ENCODE assay signal across 16 cellular contexts in genomic region chr9:91845839-91846238, GRCh38.
"Had no signal": no experiment of that assay in that cellular context is flagged by ENCODE, and none has a peak within 500 bp of the region (broad histone marks: within the 10 kb centered on the region; RNA-seq: fewer than 3 reads in every experiment).

No MANE protein-coding gene starts in this region.

- H3K9me3 ChIP-seq: left lung had no signal

- H3K36me3 Mint-ChIP-seq: activated CD4-positive, alpha-beta memory T cell treated with anti-CD3 and anti-CD28 coated beads for 36 hours; activated CD8-positive, alpha-beta memory T cell treated with anti-CD3 and anti-CD28 coated beads, Interleukin-2, amount 10 ng/mL, durations not matched to agents 7 days and 5 days; naive B cell had no signal

- H3K27me3 ChIP-seq: hepatocyte had no signal

- H3K4me2 ChIP-seq: hepatocyte had no signal

- H3K36me3 ChIP-seq: left lung had no signal

- H3K27ac Mint-ChIP-seq: activated CD4-positive, alpha-beta memory T cell treated with anti-CD3 and anti-CD28 coated beads for 36 hours; activated CD8-positive, alpha-beta memory T cell treated with anti-CD3 and anti-CD28 coated beads, Interleukin-2, amount 10 ng/mL, durations not matched to agents 7 days and 5 days; naive B cell; type B pancreatic cell had no signal

- DNase-seq: activated CD4-positive, alpha-beta memory T cell treated with anti-CD3 and anti-CD28 coated beads for 36 hours; activated CD4-positive, alpha-beta T cell treated with anti-CD3 and anti-CD28 coated beads for 1 hour; activated CD8-positive, alpha-beta memory T cell treated with anti-CD3 and anti-CD28 coated beads, Interleukin-2, amount 10 ng/mL, durations not matched to agents 7 days and 5 days; activated effector memory CD4-positive, alpha-beta T cell treated with Interleukin-2 at 50 U/mL for 16 hours; activated naive CD4-positive, alpha-beta T cell treated with anti-CD3 and anti-CD28 coated beads, Interleukin-2, amount 50 U/mL, for 16 hours; activated T-cell treated with anti-CD3 and anti-CD28 coated beads, Interleukin-2, amount 50 U/mL, for 4 hours; dorsolateral prefrontal cortex; erythroblast; left lung; mammary epithelial cell; naive B cell; stimulated activated CD4-positive, alpha-beta T cell treated with anti-CD3 and anti-CD28 coated beads, Interleukin-4, amount 100 ng/mL, for 24 hours; stimulated activated naive CD4-positive, alpha-beta T cell treated with Interleukin-2 at 50 U/mL for 16 hours; T1000 had no signal

- H3K4me3 ChIP-seq: dorsolateral prefrontal cortex, hepatocyte, left lung had no signal

- H2AFZ ChIP-seq: hepatocyte had no signal

- H3K4me3 Mint-ChIP-seq: activated CD4-positive, alpha-beta memory T cell treated with anti-CD3 and anti-CD28 coated beads for 36 hours; activated CD8-positive, alpha-beta memory T cell treated with anti-CD3 and anti-CD28 coated beads, Interleukin-2, amount 10 ng/mL, durations not matched to agents 7 days and 5 days; activated T-cell treated with anti-CD3 and anti-CD28 coated beads, Interleukin-2, amount 50 U/mL, for 4 hours; naive B cell; type B pancreatic cell had no signal

- H3K9me3 Mint-ChIP-seq: activated CD4-positive, alpha-beta memory T cell treated with anti-CD3 and anti-CD28 coated beads for 36 hours; activated T-cell treated with anti-CD3 and anti-CD28 coated beads, Interleukin-2, amount 50 U/mL, for 4 hours; naive B cell; type B pancreatic cell had no signal

- H3K27ac ChIP-seq: dorsolateral prefrontal cortex, left lung had no signal
